ENCODE assay signal across 27 cellular contexts in the genomic region with DNA sequence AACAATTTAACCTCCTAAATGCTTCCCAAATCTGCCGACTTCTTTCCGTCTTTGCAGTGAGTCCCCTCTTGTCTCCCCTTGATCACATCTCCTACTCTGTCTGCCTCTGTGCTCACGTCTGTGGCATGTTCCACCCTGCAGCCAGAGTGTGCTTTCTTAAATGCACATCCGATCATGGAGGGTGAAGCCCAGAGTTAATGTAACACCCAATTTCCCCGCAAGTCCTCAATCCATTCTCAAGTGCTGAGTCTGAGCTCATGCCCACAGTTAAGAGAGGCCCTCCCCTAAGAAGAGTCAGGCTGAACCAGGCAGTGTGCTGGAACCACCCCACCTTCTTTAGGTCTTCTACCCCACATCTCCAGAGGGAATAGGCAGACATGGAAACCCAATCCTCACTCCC.
A peak's percentile ranks its signal among the peaks of the same experiment; 100 is the strongest.
DNase-seq lines count a peak whose midpoint lies in the region; ATAC-seq, FAIRE-seq and TF ChIP-seq lines count a peak whose summit lies in the region.
"Had no signal": no experiment of that assay in that cellular context is flagged by ENCODE, and none has a peak within 500 bp of the region (broad histone marks: within the 10 kb centered on the region; RNA-seq: fewer than 3 reads in every experiment).

No MANE protein-coding gene starts in this region.

- H2AFZ ChIP-seq in SK-N-SH (ENCODE audit: low read depth), result no peak overlapping the region
- H2AFZ ChIP-seq: GM23338 had no signal

- WGBS in gastroesophageal sphincter (ENCODE audit: low coverage in 1 of 2), 2 donors, result 46 to 74% methylated on average over 4 to 5 of the region's 5 CpGs
- WGBS in SK-N-SH (ENCODE audit: low lambda C conversion rate), result 84% methylated on average over 5 of the region's 5 CpGs

- no peaks in the 10 kb centered on the region for H3K79me2 ChIP-seq in SK-N-SH (ENCODE audit: insufficient read depth)

- CTCF ChIA-PET in SK-N-SH (lab: Yijun Ruan, JAX), result no interaction called here

- no peak for FAIRE-seq in bronchial epithelial cell (lab: Jason Lieb, UNC)
- FAIRE-seq: A549, frontal cortex, islet of Langerhans had no signal

- no peak overlapping the region for H3K4me2 ChIP-seq in SK-N-SH
- H3K4me2 ChIP-seq: A549, GM23338, smooth muscle cell had no signal

- H3K4me3 ChIP-seq in bronchial epithelial cell (ENCODE audit: low read depth, low read length), result no peak overlapping the region
- no peak overlapping the region for H3K4me3 ChIP-seq in gastroesophageal sphincter
- no peak overlapping the region for H3K4me3 ChIP-seq in skeletal muscle tissue (ENCODE audit: low read length in 3 of 3)
- no peak overlapping the region for H3K4me3 ChIP-seq in HAP-1
- H3K4me3 ChIP-seq in SK-N-SH (ENCODE audit: low read depth in 2 of 2, low read length in 1 of 2), result no peak overlapping the region
- H3K4me3 ChIP-seq: A549, GM23338, left lung, smooth muscle cell, suprapubic skin, uterus had no signal

- H3K9me3 ChIP-seq in gastroesophageal sphincter (no peaks in the 10 kb centered on the region), skeletal muscle tissue (ENCODE audit: control insufficient read depth in 3 of 3, low read length in 3 of 3) (no peaks in the 10 kb centered on the region), HAP-1 (no peaks in the 10 kb centered on the region), SK-N-SH (no peaks in the 10 kb centered on the region)
- H3K9me3 ChIP-seq: A549, left lung, suprapubic skin, uterus had no signal

- no peak for TF ChIP-seq POLR2A in gastroesophageal sphincter (IDR thresholded peaks at IDR 0.05)

- H3K27me3 ChIP-seq in bronchial epithelial cell (ENCODE audit: control insufficient read depth, insufficient read depth, low read length), result no peaks in the 10 kb centered on the region
- no peaks in the 10 kb centered on the region for H3K27me3 ChIP-seq in gastroesophageal sphincter
- no peaks in the 10 kb centered on the region for H3K27me3 ChIP-seq in skeletal muscle tissue (ENCODE audit: control insufficient read depth in 3 of 3, insufficient read depth in 3 of 3, low read length in 3 of 3)
- H3K27me3 ChIP-seq in HAP-1 (ENCODE audit: low read depth), result no peaks in the 10 kb centered on the region; the same call in none of the 2 replicates
- no peaks in the 10 kb centered on the region for H3K27me3 ChIP-seq in SK-N-SH (ENCODE audit: insufficient read depth)
- H3K27me3 ChIP-seq: suprapubic skin, uterus had no signal

- no peaks in the 10 kb centered on the region for H4K20me1 ChIP-seq in SK-N-SH (ENCODE audit: insufficient read depth)

- in situ Hi-C loops in ACHN (cut with HindIII; ENCODE audit: low pct_ligation_motif_present, low pct_unique_long_range_greater_than_20kb, low sequenced_read_pairs), result no loop called here
- in situ Hi-C loops in HAP-1 (cut with MboI; ENCODE audit: low sequenced_read_pairs), result no loop called here

- H3K27ac ChIP-seq in gastroesophageal sphincter (peak overlapping the region in 3 of 4 donors; percentile 8 to 52 (median 32)), skeletal muscle tissue (ENCODE audit: low read depth, low read length) (peak overlapping the region; percentile 37), SK-N-SH (ENCODE audit: low read depth in 2 of 2, low read length in 1 of 2) (no peak overlapping the region)
- H3K27ac ChIP-seq: A549, left lung, suprapubic skin had no signal

- ATAC-seq in gastroesophageal sphincter (no peak), GM21737 (IDR thresholded peaks at IDR 0.05; ENCODE audit: unreplicated experiment) (no peak)
- ATAC-seq: activated CD4-positive, alpha-beta T cell treated with anti-CD3 and anti-CD28 coated beads for 36 hours; activated CD8-positive, alpha-beta T cell treated with anti-CD3 and anti-CD28 coated beads, Interleukin-2, amount 10 ng/mL, durations not matched to agents 7 days and 5 days; CD8-positive, alpha-beta T cell; GM23338 had no signal

- TF ChIP-seq EP300 in gastroesophageal sphincter (IDR thresholded peaks at IDR 0.05) (no peak), SK-N-SH (IDR thresholded peaks at IDR 0.05; ENCODE audit: borderline replicate concordance in 1 of 2, low read depth in 1 of 2, low read length in 1 of 2) (no peak)

- no peak overlapping the region for H3K9ac ChIP-seq in skeletal muscle tissue (ENCODE audit: low read depth in 1 of 3, low read length in 3 of 3)
- no peak overlapping the region for H3K9ac ChIP-seq in SK-N-SH

- H3K36me3 ChIP-seq in bronchial epithelial cell (ENCODE audit: control insufficient read depth, insufficient read depth, low read length), result no peaks in the 10 kb centered on the region
- peaks cover 0 to 6% of the 10 kb centered on the region in 2 donors for H3K36me3 ChIP-seq in gastroesophageal sphincter
- H3K36me3 ChIP-seq in skeletal muscle tissue (ENCODE audit: control insufficient read depth in 3 of 3, insufficient read depth in 3 of 3, low read length in 3 of 3), result no peaks in the 10 kb centered on the region
- no peaks in the 10 kb centered on the region for H3K36me3 ChIP-seq in HAP-1 (replicated peaks)
- H3K36me3 ChIP-seq in SK-N-SH (replicated peaks in 1 of 2; ENCODE audit: control insufficient read depth in 1 of 2, insufficient read depth in 2 of 2, low read length in 1 of 2), result no peaks in the 10 kb centered on the region
- H3K36me3 ChIP-seq: left lung, suprapubic skin, uterus had no signal

- no peaks in the 10 kb centered on the region for H3K9me2 ChIP-seq in SK-N-SH

- H3F3A ChIP-seq in SK-N-SH (replicated peaks; ENCODE audit: insufficient read depth), result no peaks in the 10 kb centered on the region

- TF ChIP-seq CTCF in bronchial epithelial cell (IDR thresholded peaks at IDR 0.05; ENCODE audit: insufficient read depth, low read length, severe bottlenecking), result no peak
- no peak for TF ChIP-seq CTCF in gastroesophageal sphincter (IDR thresholded peaks at IDR 0.05)
- TF ChIP-seq CTCF in SK-N-SH (IDR thresholded peaks at IDR 0.05), result no peak

- DNase-seq in ACHN, result peak; percentile 57
- peak; percentile 24 for DNase-seq in bronchial epithelial cell (ENCODE audit: low read depth)
- no peak for DNase-seq in HAP-1 (ENCODE audit: low spot score in 2 of 2)
- no peak for DNase-seq in SK-N-SH
- DNase-seq in activated effector memory CD4-positive, alpha-beta T cell treated with anti-CD3 and anti-CD28 coated beads, Interleukin-2, amount 50 U/mL, for 16 hours, result no peak
- DNase-seq: activated CD4-positive, alpha-beta T cell treated with anti-CD3 and anti-CD28 coated beads for 36 hours; activated CD8-positive, alpha-beta T cell treated with anti-CD3 and anti-CD28 coated beads, Interleukin-2, amount 10 ng/mL, durations not matched to agents 7 days and 5 days; activated T-cell treated with anti-CD3 and anti-CD28 coated beads for 4 hours; CD8-positive, alpha-beta T cell; HFFc6; Kasumi-1; left lung; natural killer cell; NCI-H146; NCI-H446 treated with DMSO at 0.1 percent for 48 hours; OCI-M1; stimulated activated CD4-positive, alpha-beta T cell treated with anti-CD3 and anti-CD28 coated beads, Interleukin-2, amount 100 ng/mL, for 24 hours had no signal

- H3K4me1 ChIP-seq in gastroesophageal sphincter (peaks cover 0 to 3% (median 0%) of the 10 kb centered on the region in 3 donors), skeletal muscle tissue (ENCODE audit: control insufficient read depth in 3 of 3, insufficient read depth in 3 of 3, low read length in 3 of 3) (peaks cover 7 to 12% (median 7%) of the 10 kb centered on the region in 3 donors), HAP-1 (no peaks in the 10 kb centered on the region), SK-N-SH (ENCODE audit: control insufficient read depth in 1 of 2, insufficient read depth in 2 of 2, low read depth in 1 of 2, low read length in 1 of 2) (no peaks in the 10 kb centered on the region; a peak in 2 of 4 replicates)
- H3K4me1 ChIP-seq: A549, left lung, suprapubic skin, uterus had no signal

- POLR2A ChIA-PET in SK-N-SH (lab: Yijun Ruan, JAX), result no interaction called here

- no peak for TF ChIP-seq RAD21 in SK-N-SH (IDR thresholded peaks at IDR 0.05; ENCODE audit: low read length)

TF ChIP-seq in SK-N-SH, 30 proteins besides CTCF, POLR2A, EP300 and RAD21 (continues in another document):
- TF ChIP-seq JUND (IDR thresholded peaks at IDR 0.05), result no peak
- TF ChIP-seq, protein P1, sequence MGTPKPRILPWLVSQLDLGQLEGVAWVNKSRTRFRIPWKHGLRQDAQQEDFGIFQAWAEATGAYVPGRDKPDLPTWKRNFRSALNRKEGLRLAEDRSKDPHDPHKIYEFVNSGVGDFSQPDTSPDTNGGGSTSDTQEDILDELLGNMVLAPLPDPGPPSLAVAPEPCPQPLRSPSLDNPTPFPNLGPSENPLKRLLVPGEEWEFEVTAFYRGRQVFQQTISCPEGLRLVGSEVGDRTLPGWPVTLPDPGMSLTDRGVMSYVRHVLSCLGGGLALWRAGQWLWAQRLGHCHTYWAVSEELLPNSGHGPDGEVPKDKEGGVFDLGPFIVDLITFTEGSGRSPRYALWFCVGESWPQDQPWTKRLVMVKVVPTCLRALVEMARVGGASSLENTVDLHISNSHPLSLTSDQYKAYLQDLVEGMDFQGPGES (IDR thresholded peaks at IDR 0.05; ENCODE audit: low read depth, low read length), result no peak
- TF ChIP-seq MXI1 (IDR thresholded peaks at IDR 0.05; ENCODE audit: low read depth, low read length), result no peak
- TF ChIP-seq, protein P2, sequence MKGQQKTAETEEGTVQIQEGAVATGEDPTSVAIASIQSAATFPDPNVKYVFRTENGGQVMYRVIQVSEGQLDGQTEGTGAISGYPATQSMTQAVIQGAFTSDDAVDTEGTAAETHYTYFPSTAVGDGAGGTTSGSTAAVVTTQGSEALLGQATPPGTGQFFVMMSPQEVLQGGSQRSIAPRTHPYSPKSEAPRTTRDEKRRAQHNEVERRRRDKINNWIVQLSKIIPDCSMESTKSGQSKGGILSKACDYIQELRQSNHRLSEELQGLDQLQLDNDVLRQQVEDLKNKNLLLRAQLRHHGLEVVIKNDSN (IDR thresholded peaks at IDR 0.05; ENCODE audit: borderline replicate concordance, low read depth), result no peak
- no peak for TF ChIP-seq MEF2A (IDR thresholded peaks at IDR 0.05; ENCODE audit: borderline replicate concordance, low read depth)
- TF ChIP-seq ELF1 (IDR thresholded peaks at IDR 0.05), result no peak
- TF ChIP-seq SMC3 (IDR thresholded peaks at IDR 0.05; ENCODE audit: low read depth, low read length), result no peak
- no peak for TF ChIP-seq RXRA (IDR thresholded peaks at IDR 0.05; ENCODE audit: borderline replicate concordance, low read depth)
- TF ChIP-seq SIN3A (IDR thresholded peaks at IDR 0.05; ENCODE audit: borderline replicate concordance, low read depth, low read length), result no peak

Comparison
In these comparisons a context has a peak if more than half of its experiments do, and no peak if none do; other contexts are left out.
1. DNase-seq: peak in ACHN (single experiment) and bronchial epithelial cell (single experiment); none in HAP-1 (0 of 2), SK-N-SH (single experiment) and activated effector memory CD4-positive, alpha-beta T cell treated with anti-CD3 and anti-CD28 coated beads, Interleukin-2, amount 50 U/mL, for 16 hours (single experiment).
2. H3K27ac ChIP-seq: peak in gastroesophageal sphincter (3 of 4) and skeletal muscle tissue (single experiment); none in SK-N-SH (0 of 2).